35 cellular contexts compared by ENCODE assay signal in genomic region chr12:114528766-114529165, GRCh38.
"Had no signal": no experiment of that assay in that cellular context is flagged by ENCODE, and none has a peak within 500 bp of the region (broad histone marks: within the 10 kb centered on the region; RNA-seq: fewer than 3 reads in every experiment).

No MANE protein-coding gene starts in this region.

- H3K4me1 ChIP-seq: adrenal gland, body of pancreas, breast epithelium had no signal

- H3K27me3 ChIP-seq: body of pancreas, brain microvascular endothelial cell, breast epithelium had no signal

- FAIRE-seq: astrocyte had no signal

- H3K27ac ChIP-seq: adrenal gland, body of pancreas, brain microvascular endothelial cell, breast epithelium, WERI-Rb-1 had no signal

- DNase-seq: activated CD4-positive, alpha-beta memory T cell treated with anti-CD3 and anti-CD28 coated beads for 36 hours; activated CD4-positive, alpha-beta T cell treated with anti-CD3 and anti-CD28 coated beads for 1 hour; activated CD4-positive, alpha-beta T cell treated with anti-CD3 and anti-CD28 coated beads for 4 hours; activated CD4-positive, alpha-beta T cell treated with anti-CD3 and anti-CD28 coated beads, Interleukin-2, amount 10 ng/mL, durations not matched to agents 24 days and 14 days; activated CD4-positive, alpha-beta T cell treated with anti-CD3 and anti-CD28 coated beads, Interleukin-2, amount 50 U/mL, for 1 hour; activated CD4-positive, alpha-beta T cell treated with anti-CD3 and anti-CD28 coated beads, Interleukin-2, amount 50 U/mL, for 4 hours; activated CD4-positive, CD25-positive, alpha-beta regulatory T cell; activated CD8-positive, alpha-beta memory T cell treated with anti-CD3 and anti-CD28 coated beads, Interleukin-2, amount 50 U/mL, for 4 hours; activated CD8-positive, alpha-beta T cell treated with anti-CD3 and anti-CD28 coated beads for 36 hours; activated effector memory CD4-positive, alpha-beta T cell treated with anti-CD3 and anti-CD28 coated beads, Interleukin-2, amount 50 U/mL, for 16 hours; activated gamma-delta T cell treated with Interleukin-2 at 50 U/mL for 16 hours; activated naive CD4-positive, alpha-beta T cell; activated naive CD4-positive, alpha-beta T cell treated with anti-CD3 and anti-CD28 coated beads for 36 hours; activated naive CD4-positive, alpha-beta T cell treated with anti-CD3 and anti-CD28 coated beads, Interleukin-2, amount 50 U/mL, for 16 hours; activated naive CD8-positive, alpha-beta T cell treated with anti-CD3 and anti-CD28 coated beads for 36 hours; activated T-cell treated with anti-CD3 and anti-CD28 coated beads for 4 hours; activated T-cell treated with anti-CD3 and anti-CD28 coated beads, Interleukin-2, amount 50 U/mL, for 1 hour; activated T-cell treated with anti-CD3 and anti-CD28 coated beads, Interleukin-2, amount 50 U/mL, for 4 hours; activated T-cell treated with anti-CD3 and anti-CD28 coated beads, Interleukin-2, amount 50 U/mL, for 72 hours; adrenal gland; amniotic stem cell; aorta; body of pancreas; brain microvascular endothelial cell; central memory CD4-positive, alpha-beta T cell; T-helper 1 cell; T-helper 2 cell; T-helper 9 cell; WERI-Rb-1 had no signal

- ATAC-seq: activated CD4-positive, CD25-positive, alpha-beta regulatory T cell treated with anti-CD3 and anti-CD28 coated beads, Interleukin-2, amount 50 U/mL, for 24 hours; activated CD8-positive, alpha-beta T cell treated with anti-CD3 and anti-CD28 coated beads for 36 hours; activated naive CD4-positive, alpha-beta T cell treated with anti-CD3 and anti-CD28 coated beads, Interleukin-2, amount 50 U/mL, for 72 hours; activated T-cell treated with anti-CD3 and anti-CD28 coated beads, Interleukin-2, amount 50 U/mL, for 4 hours; activated T-cell treated with anti-CD3 and anti-CD28 coated beads, Interleukin-2, amount 50 U/mL, for 72 hours; activated T-helper 17 cell treated with anti-CD3 and anti-CD28 coated beads, Interleukin-2, amount 50 U/mL, for 72 hours; body of pancreas; WTC11 had no signal

- H3K36me3 ChIP-seq: adrenal gland, brain microvascular endothelial cell, breast epithelium, WERI-Rb-1 had no signal

- H3K4me3 ChIP-seq: adrenal gland, body of pancreas, breast epithelium had no signal

- H3K9me3 ChIP-seq: adrenal gland, body of pancreas, breast epithelium had no signal
